ENCODE assay signal across 2 cellular contexts in the genomic region with DNA sequence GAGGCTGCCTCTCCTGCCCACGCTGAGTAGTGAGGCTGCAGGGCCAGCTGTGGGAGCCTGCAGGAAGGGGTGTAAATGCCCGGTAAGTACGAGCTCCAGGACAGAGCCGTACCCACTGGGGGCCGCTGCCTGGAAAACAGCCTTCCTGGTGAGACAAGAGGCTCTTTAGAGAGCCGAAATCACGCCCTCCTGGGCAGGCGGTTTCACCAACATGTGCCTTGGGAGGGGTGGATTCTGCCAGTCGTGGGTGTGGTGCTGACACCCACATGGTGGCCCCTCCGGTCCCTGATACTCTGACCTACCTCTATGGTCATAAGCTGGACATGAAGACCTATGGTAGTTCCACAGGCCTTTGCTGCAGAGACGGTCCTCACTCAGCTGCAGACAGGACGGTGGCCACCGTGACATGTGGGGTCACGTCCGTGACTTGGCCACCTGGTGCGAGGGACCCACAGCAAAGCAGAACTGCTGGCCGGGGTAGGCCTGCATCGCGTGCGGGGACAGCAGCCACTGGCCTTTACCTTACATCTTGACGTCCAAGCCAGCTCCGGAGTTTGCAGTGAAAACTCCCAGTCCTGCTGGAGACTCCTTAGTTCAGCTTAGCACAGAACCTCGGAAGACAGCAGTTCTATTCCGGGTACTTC.
TF ChIP-seq lines count a peak whose summit lies in the region.

No MANE protein-coding gene starts in this region.

TF ChIP-seq in GM12878, 131 proteins besides CTCF, POLR2A, EP300 and RAD21:
- TF ChIP-seq IKZF2 (IDR thresholded peaks at IDR 0.05): no peak
- TF ChIP-seq, protein P1, sequence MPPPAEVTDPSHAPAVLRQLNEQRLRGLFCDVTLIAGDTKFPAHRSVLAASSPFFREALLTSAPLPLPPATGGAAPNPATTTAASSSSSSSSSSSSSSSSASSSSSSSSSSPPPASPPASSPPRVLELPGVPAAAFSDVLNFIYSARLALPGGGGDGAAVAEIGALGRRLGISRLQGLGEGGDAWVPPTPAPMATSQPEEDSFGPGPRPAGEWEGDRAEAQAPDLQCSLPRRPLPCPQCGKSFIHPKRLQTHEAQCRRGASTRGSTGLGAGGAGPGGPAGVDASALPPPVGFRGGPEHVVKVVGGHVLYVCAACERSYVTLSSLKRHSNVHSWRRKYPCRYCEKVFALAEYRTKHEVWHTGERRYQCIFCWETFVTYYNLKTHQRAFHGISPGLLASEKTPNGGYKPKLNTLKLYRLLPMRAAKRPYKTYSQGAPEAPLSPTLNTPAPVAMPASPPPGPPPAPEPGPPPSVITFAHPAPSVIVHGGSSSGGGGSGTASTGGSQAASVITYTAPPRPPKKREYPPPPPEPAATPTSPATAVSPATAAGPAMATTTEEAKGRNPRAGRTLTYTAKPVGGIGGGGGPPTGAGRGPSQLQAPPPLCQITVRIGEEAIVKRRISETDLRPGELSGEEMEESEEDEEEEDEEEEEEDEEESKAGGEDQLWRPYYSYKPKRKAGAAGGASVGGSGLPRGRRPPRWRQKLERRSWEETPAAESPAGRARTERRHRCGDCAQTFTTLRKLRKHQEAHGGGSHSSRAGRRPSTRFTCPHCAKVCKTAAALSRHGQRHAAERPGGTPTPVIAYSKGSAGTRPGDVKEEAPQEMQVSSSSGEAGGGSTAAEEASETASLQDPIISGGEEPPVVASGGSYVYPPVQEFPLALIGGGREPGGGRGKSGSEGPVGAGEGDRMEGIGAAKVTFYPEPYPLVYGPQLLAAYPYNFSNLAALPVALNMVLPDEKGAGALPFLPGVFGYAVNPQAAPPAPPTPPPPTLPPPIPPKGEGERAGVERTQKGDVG (CRISPR knock-in tag; IDR thresholded peaks at IDR 0.05): no peak
- no peak for TF ChIP-seq IRF4 (IDR thresholded peaks at IDR 0.05; ENCODE audit: low read depth, low read length)
- TF ChIP-seq ETV6 (conservative IDR thresholded peaks at IDR 0.05 in 1 of 2, IDR thresholded peaks at IDR 0.05 in 1 of 2; ENCODE audit: borderline replicate concordance in 1 of 2, low read depth in 1 of 2): no peak
- TF ChIP-seq SUZ12 (IDR thresholded peaks at IDR 0.05; ENCODE audit: unreplicated experiment): no peak
- no peak for TF ChIP-seq MTA3 (IDR thresholded peaks at IDR 0.05; ENCODE audit: borderline replicate concordance, low read length)
- TF ChIP-seq, protein P2, sequence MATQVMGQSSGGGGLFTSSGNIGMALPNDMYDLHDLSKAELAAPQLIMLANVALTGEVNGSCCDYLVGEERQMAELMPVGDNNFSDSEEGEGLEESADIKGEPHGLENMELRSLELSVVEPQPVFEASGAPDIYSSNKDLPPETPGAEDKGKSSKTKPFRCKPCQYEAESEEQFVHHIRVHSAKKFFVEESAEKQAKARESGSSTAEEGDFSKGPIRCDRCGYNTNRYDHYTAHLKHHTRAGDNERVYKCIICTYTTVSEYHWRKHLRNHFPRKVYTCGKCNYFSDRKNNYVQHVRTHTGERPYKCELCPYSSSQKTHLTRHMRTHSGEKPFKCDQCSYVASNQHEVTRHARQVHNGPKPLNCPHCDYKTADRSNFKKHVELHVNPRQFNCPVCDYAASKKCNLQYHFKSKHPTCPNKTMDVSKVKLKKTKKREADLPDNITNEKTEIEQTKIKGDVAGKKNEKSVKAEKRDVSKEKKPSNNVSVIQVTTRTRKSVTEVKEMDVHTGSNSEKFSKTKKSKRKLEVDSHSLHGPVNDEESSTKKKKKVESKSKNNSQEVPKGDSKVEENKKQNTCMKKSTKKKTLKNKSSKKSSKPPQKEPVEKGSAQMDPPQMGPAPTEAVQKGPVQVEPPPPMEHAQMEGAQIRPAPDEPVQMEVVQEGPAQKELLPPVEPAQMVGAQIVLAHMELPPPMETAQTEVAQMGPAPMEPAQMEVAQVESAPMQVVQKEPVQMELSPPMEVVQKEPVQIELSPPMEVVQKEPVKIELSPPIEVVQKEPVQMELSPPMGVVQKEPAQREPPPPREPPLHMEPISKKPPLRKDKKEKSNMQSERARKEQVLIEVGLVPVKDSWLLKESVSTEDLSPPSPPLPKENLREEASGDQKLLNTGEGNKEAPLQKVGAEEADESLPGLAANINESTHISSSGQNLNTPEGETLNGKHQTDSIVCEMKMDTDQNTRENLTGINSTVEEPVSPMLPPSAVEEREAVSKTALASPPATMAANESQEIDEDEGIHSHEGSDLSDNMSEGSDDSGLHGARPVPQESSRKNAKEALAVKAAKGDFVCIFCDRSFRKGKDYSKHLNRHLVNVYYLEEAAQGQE (IDR thresholded peaks at IDR 0.05; ENCODE audit: low read depth, low read length): no peak
- no peak for TF ChIP-seq CHD2 (IDR thresholded peaks at IDR 0.05; ENCODE audit: borderline replicate concordance, low read depth, low read length)
- no peak for TF ChIP-seq SREBF2 (IDR thresholded peaks at IDR 0.05; ENCODE audit: low read length)
- TF ChIP-seq NR2C1 (IDR thresholded peaks at IDR 0.05): no peak
- no peak for TF ChIP-seq SREBF1 (IDR thresholded peaks at IDR 0.05; ENCODE audit: low read length)
- TF ChIP-seq ZSCAN29 (IDR thresholded peaks at IDR 0.05): no peak
- no peak for TF ChIP-seq ZNF207 (IDR thresholded peaks at IDR 0.05; ENCODE audit: borderline replicate concordance)
- TF ChIP-seq ZNF274 (IDR thresholded peaks at IDR 0.05; ENCODE audit: insufficient read depth, insufficient read length): no peak
- TF ChIP-seq, protein P3, sequence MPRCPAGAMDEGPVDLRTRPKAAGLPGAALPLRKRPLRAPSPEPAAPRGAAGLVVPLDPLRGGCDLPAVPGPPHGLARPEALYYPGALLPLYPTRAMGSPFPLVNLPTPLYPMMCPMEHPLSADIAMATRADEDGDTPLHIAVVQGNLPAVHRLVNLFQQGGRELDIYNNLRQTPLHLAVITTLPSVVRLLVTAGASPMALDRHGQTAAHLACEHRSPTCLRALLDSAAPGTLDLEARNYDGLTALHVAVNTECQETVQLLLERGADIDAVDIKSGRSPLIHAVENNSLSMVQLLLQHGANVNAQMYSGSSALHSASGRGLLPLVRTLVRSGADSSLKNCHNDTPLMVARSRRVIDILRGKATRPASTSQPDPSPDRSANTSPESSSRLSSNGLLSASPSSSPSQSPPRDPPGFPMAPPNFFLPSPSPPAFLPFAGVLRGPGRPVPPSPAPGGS (IDR thresholded peaks at IDR 0.05; ENCODE audit: borderline replicate concordance, insufficient read depth, low read depth, low read length, poor library complexity, severe bottlenecking): no peak
- TF ChIP-seq KAT2A (conservative IDR thresholded peaks at IDR 0.05; ENCODE audit: control insufficient read depth, low read depth, low read length): no peak
- no peak for TF ChIP-seq TCF12 (IDR thresholded peaks at IDR 0.05; ENCODE audit: low read depth, low read length)
- TF ChIP-seq CHD1 (IDR thresholded peaks at IDR 0.05; ENCODE audit: low read depth, low read length): no peak

TF ChIP-seq in neural cell, 6 proteins besides CTCF, POLR2A, EP300 and RAD21:
- TF ChIP-seq EZH2 (IDR thresholded peaks at IDR 0.05; ENCODE audit: borderline replicate concordance, insufficient read depth, low read length, poor library complexity, severe bottlenecking): no peak
- TF ChIP-seq POLR2AphosphoS5 (IDR thresholded peaks at IDR 0.05): no peak
- TF ChIP-seq TAF1 (IDR thresholded peaks at IDR 0.05; ENCODE audit: low read depth): no peak
- no peak for TF ChIP-seq SMC3 (conservative IDR thresholded peaks at IDR 0.05; ENCODE audit: poor library complexity)
- no peak for TF ChIP-seq MXI1 (conservative IDR thresholded peaks at IDR 0.05; ENCODE audit: poor library complexity, severe bottlenecking)
- TF ChIP-seq, protein P2 (IDR thresholded peaks at IDR 0.05; ENCODE audit: borderline replicate concordance): no peak
